Comparison of ENCODE assay signal across 1 cellular context in genomic region chr3:14138878-14139659, GRCh38.
TF ChIP-seq lines count a peak whose summit lies in the region.

No MANE protein-coding gene starts in this region.

TF ChIP-seq in GM12878, 131 proteins besides CTCF, POLR2A, EP300 and RAD21:
- no peak for TF ChIP-seq PAX5 (IDR thresholded peaks at IDR 0.05; ENCODE audit: borderline replicate concordance, low read depth, low read length)
- TF ChIP-seq NBN (IDR thresholded peaks at IDR 0.05): no peak
- no peak for TF ChIP-seq MAX (IDR thresholded peaks at IDR 0.05; ENCODE audit: low read depth, low read length)
